11 cellular contexts compared by ENCODE assay signal in genomic region chr1:166952002-166952746, GRCh38. TPM values are rescaled to one million over a fixed set of nuclear protein-coding genes. Genes with fewer than 3 reads are reported as not detected.
DNase-seq lines count a peak whose midpoint lies in the region; ATAC-seq and TF ChIP-seq lines count a peak whose summit lies in the region.
"Had no signal": no experiment of that assay in that cellular context is flagged by ENCODE, and none has a peak within 500 bp of the region (broad histone marks: within the 10 kb centered on the region; RNA-seq: fewer than 3 reads in every experiment).

No MANE protein-coding gene starts in this region.

- no peaks in the 10 kb centered on the region for H3K4me1 ChIP-seq in endodermal cell (ENCODE audit: control insufficient read depth, insufficient read depth, low read length)
- H3K4me1 ChIP-seq in right lobe of liver, result peaks cover 0 to 6% (median 0%) of the 10 kb centered on the region in 4 donors
- H3K4me1 ChIP-seq: breast epithelium, parathyroid adenoma had no signal

- H3K4me3 Mint-ChIP-seq in endodermal cell, result no peak overlapping the region

- TF ChIP-seq POLR2A in right lobe of liver (IDR thresholded peaks at IDR 0.05) (no peak), erythroblast (IDR thresholded peaks at IDR 0.05; ENCODE audit: low read length) (no peak)

- no peaks in the 10 kb centered on the region for H3K9me3 Mint-ChIP-seq in endodermal cell

- no peaks in the 10 kb centered on the region for H3K36me3 ChIP-seq in MG63
- no peaks in the 10 kb centered on the region for H3K36me3 ChIP-seq in endodermal cell (ENCODE audit: control insufficient read depth, insufficient read depth, low read length)
- H3K36me3 ChIP-seq in right lobe of liver, result no peaks in the 10 kb centered on the region
- H3K36me3 ChIP-seq: breast epithelium had no signal

- DNase-seq in EL (peak; percentile 74), MG63 (peak; percentile 43), endodermal cell (no peak), right lobe of liver (no peak), hypothalamus (lab: John Stamatoyannopoulos, UW) (no peak), erythroblast (lab: John Stamatoyannopoulos, UW) (no peak), HuH-7 (ENCODE audit: low spot score) (no peak), D341Med (ENCODE audit: low spot score) (no peak)
- DNase-seq: activated CD4-positive, alpha-beta T cell treated with anti-CD3 and anti-CD28 coated beads for 1 hour had no signal

- H3K27me3 ChIP-seq in MG63 (peaks cover 26% of the 10 kb centered on the region), endodermal cell (ENCODE audit: control insufficient read depth, insufficient read depth, low read length, poor library complexity, severe bottlenecking) (peaks cover 19% of the 10 kb centered on the region), right lobe of liver (no peaks in the 10 kb centered on the region)

- peak; percentile 56 to 78 (median 59) for ATAC-seq in right lobe of liver

- intact Hi-C loops in right lobe of liver (cut with DNase I), result no loop called here

- H3K27ac ChIP-seq in endodermal cell (ENCODE audit: low read depth, low read length) (peak overlapping the region; percentile 67), right lobe of liver (no peak overlapping the region)
- H3K27ac ChIP-seq: breast epithelium, parathyroid adenoma had no signal

- no peaks in the 10 kb centered on the region for H3K9me3 ChIP-seq in MG63
- H3K9me3 ChIP-seq in endodermal cell (ENCODE audit: control insufficient read depth, low read length), result no peaks in the 10 kb centered on the region
- H3K9me3 ChIP-seq in right lobe of liver, result no peaks in the 10 kb centered on the region
- H3K9me3 ChIP-seq: breast epithelium had no signal

- H3K36me3 Mint-ChIP-seq in endodermal cell (ENCODE audit: low read depth), result no peaks in the 10 kb centered on the region

- no peak overlapping the region for H3K9ac ChIP-seq in endodermal cell (ENCODE audit: extremely low read depth, low read length, poor library complexity, severe bottlenecking)
- H3K9ac ChIP-seq: parathyroid adenoma had no signal

- H3K27me3 Mint-ChIP-seq in endodermal cell (ENCODE audit: insufficient read depth), result peaks cover 27% of the 10 kb centered on the region

- no peak overlapping the region for H3K27ac Mint-ChIP-seq in endodermal cell

- 62% methylated on average over 3 to 4 of the region's 4 CpGs for WGBS in endodermal cell (ENCODE audit: insufficient coverage in 1 of 2, insufficient read length in 1 of 2), 2 experiments
- 54% methylated on average over 4 of the region's 4 CpGs for WGBS in right lobe of liver (ENCODE audit: insufficient coverage, low coverage, low lambda C conversion rate, missing lambda C conversion rate)

- TF ChIP-seq CTCF in endodermal cell (conservative IDR thresholded peaks at IDR 0.05) (no peak), right lobe of liver (IDR thresholded peaks at IDR 0.05) (no peak)

- peaks cover 14% of the 10 kb centered on the region for H3K4me1 Mint-ChIP-seq in endodermal cell

- H3K4me3 ChIP-seq in MG63 (no peak overlapping the region), endodermal cell (ENCODE audit: low read length) (no peak overlapping the region), right lobe of liver (no peak overlapping the region)
- H3K4me3 ChIP-seq: breast epithelium had no signal

RNA-seq across cellular contexts. Expression of gene ILDR2, which starts 23.2 kb away (rescaled TPM):
- not detected in 2 replicates for total RNA-seq in MG63 (2014; rRNA removed; shearing (Covaris generic); ENCODE audit: low replicate concordance)
- total RNA-seq in endodermal cell (1 to 10 TPM in 1 of 2 donors, under 1 TPM in 1; 1.00 to 1.4 TPM), right lobe of liver (1 to 10 TPM; 1.4 to 3.7 (median 2.2) TPM)
- 65.4 TPM for polyA plus RNA-seq in endodermal cell (2013, experiment 1 of 2)
- polyA plus RNA-seq in endodermal cell (2013, experiment 2 of 2), result 65.5 TPM

RNA-seq across cellular contexts. Expression of gene MAEL, which starts 36.9 kb away (rescaled TPM):
- total RNA-seq in MG63 (2014; rRNA removed; shearing (Covaris generic); ENCODE audit: low replicate concordance), result not detected in 2 replicates
- total RNA-seq in endodermal cell (under 1 TPM in 1 of 2 donors, not detected in 1; 0.27 TPM), right lobe of liver (under 1 TPM in 1 of 6 experiments, not detected in 5; 0.15 TPM)
- polyA plus RNA-seq in endodermal cell (2013, experiment 1 of 2), result 0.85 TPM
- polyA plus RNA-seq in endodermal cell (2013, experiment 2 of 2), result 1.2 TPM

Comparison
In these comparisons a context has a peak if more than half of its experiments do, and no peak if none do; other contexts are left out.
1. DNase-seq: peak in EL (single experiment) and MG63 (single experiment); none in endodermal cell (single experiment), right lobe of liver (0 of 3), hypothalamus (0 of 51), erythroblast (0 of 2), HuH-7 (single experiment) and D341Med (single experiment).